Comparison of ENCODE assay signal across 8 cellular contexts in genomic region chr1:226626577-226626956, GRCh38.
DNase-seq lines count a peak whose midpoint lies in the region; ATAC-seq and TF ChIP-seq lines count a peak whose summit lies in the region.

No MANE protein-coding gene starts in this region.

- POLR2A ChIA-PET in CD8-positive, alpha-beta memory T cell (lab: Charles Lee), result no interaction called here
- POLR2A ChIA-PET in IMR-90 (lab: Charles Lee; ENCODE audit: unreplicated experiment), result no interaction called here

- no peaks in the 10 kb centered on the region for H3K27me3 ChIP-seq in CD8-positive, alpha-beta memory T cell (ENCODE audit: insufficient read depth, low read length, poor library complexity, severe bottlenecking)
- H3K27me3 ChIP-seq in IMR-90 (ENCODE audit: control insufficient read depth, insufficient read depth, low read length) (peaks cover 1% of the 10 kb centered on the region), right cardiac atrium (ENCODE audit: control insufficient read depth, insufficient read depth) (no peaks in the 10 kb centered on the region), skeletal muscle satellite cell (ENCODE audit: control insufficient read depth, insufficient read depth, low read length) (peaks cover 32% of the 10 kb centered on the region)

- intact Hi-C loops in IMR-90 (cut with micrococcal nuclease), result loop anchor here (2.0 to 5.0 kb wide), 3 partner anchors 79 to 811 kb away; partner anchors contain the start of gene STUM
- intact Hi-C loops in right cardiac atrium (cut with DNase I), result no loop called here

- H3K4me3 Mint-ChIP-seq in CD8-positive, alpha-beta memory T cell, result peak overlapping the region in 6 of 7 donors; percentile 63 to 80 (median 74)

- H4K91ac ChIP-seq in IMR-90 (ENCODE audit: insufficient read depth, low read depth, low read length), result no peak overlapping the region

- no peak overlapping the region for H2BK20ac ChIP-seq in IMR-90 (ENCODE audit: low read depth, low read length)

- DNase-seq in CD8-positive, alpha-beta memory T cell, result peak; percentile 65 to 84 (median 67)
- DNase-seq in IMR-90, result peak; percentile 59
- peak; percentile 67 for DNase-seq in T-helper 9 cell
- peak in 44 of 56 donors; percentile 19 to 80 (median 55) for DNase-seq in amygdala (lab: John Stamatoyannopoulos, UW)
- peak; percentile 77 to 89 (median 85) for DNase-seq in right cardiac atrium
- DNase-seq in NCI-H2196 treated with DMSO at 0.1 percent for 48 hours (lab: John Stamatoyannopoulos, UW; ENCODE audit: unreplicated experiment), result no peak

- TF ChIP-seq RAD21 in IMR-90 (IDR thresholded peaks at IDR 0.05; ENCODE audit: low read length), result peak; percentile 78

- peaks cover 3 to 25% (median 9%) of the 10 kb centered on the region in 3 donors for H3K36me3 Mint-ChIP-seq in CD8-positive, alpha-beta memory T cell

- H3K4me1 ChIP-seq in CD8-positive, alpha-beta memory T cell (ENCODE audit: insufficient read depth, low read length), result peaks cover 10% of the 10 kb centered on the region
- H3K4me1 ChIP-seq in IMR-90 (ENCODE audit: control insufficient read depth, insufficient read depth, low read length) (no peaks in the 10 kb centered on the region), right cardiac atrium (ENCODE audit: control insufficient read depth, insufficient read depth, low read length) (no peaks in the 10 kb centered on the region), skeletal muscle satellite cell (ENCODE audit: control insufficient read depth, insufficient read depth, low read length) (peaks cover 6% of the 10 kb centered on the region)

- H3K9ac ChIP-seq in IMR-90 (ENCODE audit: low read depth, low read length), result no peak overlapping the region
- H3K9ac ChIP-seq in skeletal muscle satellite cell (ENCODE audit: low read depth, low read length), result no peak overlapping the region

- no peak overlapping the region for H4K8ac ChIP-seq in IMR-90 (ENCODE audit: low read depth in 2 of 2, low read length in 2 of 2)

- no peak overlapping the region for H3K18ac ChIP-seq in IMR-90 (ENCODE audit: low read depth, low read length)

- H3K27ac ChIP-seq in CD8-positive, alpha-beta memory T cell (ENCODE audit: low read depth, low read length), result no peak overlapping the region
- H3K27ac ChIP-seq in IMR-90 (ENCODE audit: insufficient read depth, low read length) (no peak overlapping the region), right cardiac atrium (ENCODE audit: low read length) (no peak overlapping the region)

- H2BK120ac ChIP-seq in IMR-90 (ENCODE audit: low read depth, low read length), result no peak overlapping the region

- BruUV-seq in IMR-90 (replicated peaks; lab: Mats Ljungman, UMichigan), result no TSS peak

- peak overlapping the region; percentile 68 for H2AFZ ChIP-seq in IMR-90 (replicated peaks; ENCODE audit: low read length, poor library complexity)

- H3K9me3 Mint-ChIP-seq in CD8-positive, alpha-beta memory T cell, result no peaks in the 10 kb centered on the region

- no peaks in the 10 kb centered on the region for H3K9me3 ChIP-seq in CD8-positive, alpha-beta memory T cell (ENCODE audit: low read length)
- H3K9me3 ChIP-seq in IMR-90 (ENCODE audit: control insufficient read depth, insufficient read depth, low read length) (peaks cover 2% of the 10 kb centered on the region; the same call in 1 of the 2 replicates), right cardiac atrium (ENCODE audit: control insufficient read depth, low read length) (no peaks in the 10 kb centered on the region), skeletal muscle satellite cell (replicated peaks; ENCODE audit: low read length) (peaks cover 5% of the 10 kb centered on the region)

- H3K4me2 ChIP-seq in IMR-90 (ENCODE audit: low read depth, low read length), result peak overlapping the region; percentile 45
- H3K4me2 ChIP-seq in skeletal muscle satellite cell (ENCODE audit: low read length), result peak overlapping the region; percentile 66

- peak overlapping the region; percentile 10 for H2AK9ac ChIP-seq in IMR-90 (replicated peaks; ENCODE audit: low read depth, low read length, poor library complexity)

- in situ Hi-C loops in IMR-90 (cut with MboI; ENCODE audit: low sequenced_read_pairs), result no loop called here

- ATAC-seq in GM19467 (IDR thresholded peaks at IDR 0.05; ENCODE audit: unreplicated experiment), result peak; percentile 85
- ATAC-seq in IMR-90 (ENCODE audit: low read depth), result peak; percentile 98
- peak; percentile 79 to 86 for ATAC-seq in right cardiac atrium

- dilution Hi-C loops in IMR-90 (cut with HindIII; ENCODE audit: low sequenced_read_pairs, unreplicated experiment), result no loop called here

- H3K27me3 Mint-ChIP-seq in CD8-positive, alpha-beta memory T cell, result peaks cover 0 to 7% of the 10 kb centered on the region in 2 donors

- no peaks in the 10 kb centered on the region for H3K79me1 ChIP-seq in IMR-90 (ENCODE audit: low read depth in 1 of 2, low read length in 2 of 2)

- H3K23ac ChIP-seq in IMR-90 (ENCODE audit: low read depth, low read length), result no peak overlapping the region

- H3K4me1 Mint-ChIP-seq in CD8-positive, alpha-beta memory T cell, result peaks cover 12 to 20% (median 19%) of the 10 kb centered on the region in 3 donors

- H3K36me3 ChIP-seq in CD8-positive, alpha-beta memory T cell (ENCODE audit: insufficient read depth, low read length), result no peaks in the 10 kb centered on the region
- H3K36me3 ChIP-seq in IMR-90 (ENCODE audit: control insufficient read depth, insufficient read depth, low read length) (no peaks in the 10 kb centered on the region), skeletal muscle satellite cell (ENCODE audit: insufficient read depth, low read length) (no peaks in the 10 kb centered on the region)

- H4K5ac ChIP-seq in IMR-90 (ENCODE audit: low read depth, low read length), result no peak overlapping the region

- CTCF ChIA-PET in CD8-positive, alpha-beta memory T cell (lab: Charles Lee), result interaction anchor here (0.7 to 4.9 kb wide), 28 partner anchors 9 to 330 kb away, joined by 3 to 47 read pairs (median 4); partner anchors contain the start of gene PARP1
- CTCF ChIA-PET in IMR-90 (lab: Yijun Ruan, JAX), result interaction anchor here (0.6 to 1.3 kb wide), 13 partner anchors 13 to 442 kb away, joined by 3 to 8 read pairs (median 4); partner anchors contain the start of gene ITPKB

- no peaks in the 10 kb centered on the region for H3K9me1 ChIP-seq in IMR-90 (ENCODE audit: insufficient read depth, low read length)

- peak overlapping the region in 6 of 8 donors; percentile 11 to 72 (median 16) for H3K27ac Mint-ChIP-seq in CD8-positive, alpha-beta memory T cell

- no peak overlapping the region for H3K4ac ChIP-seq in IMR-90 (ENCODE audit: low read depth, low read length)

- TF ChIP-seq CTCF in IMR-90 (conservative IDR thresholded peaks at IDR 0.05; ENCODE audit: low read depth, low read length), result peak; percentile 89

- 0% methylated on average over 1 of the region's 11 CpGs; no CpG with 5 or more reads in 1 of the 2 experiments for WGBS in IMR-90 (ENCODE audit: extremely low coverage in 2 of 2, insufficient read length in 1 of 2), 2 experiments
- 5% methylated on average over 11 of the region's 11 CpGs for WGBS in right cardiac atrium

- H2BK5ac ChIP-seq in IMR-90 (ENCODE audit: low read depth, low read length, poor library complexity, severe bottlenecking), result no peak overlapping the region

- H3K4me3 ChIP-seq in CD8-positive, alpha-beta memory T cell (ENCODE audit: low read length), result peak overlapping the region; percentile 45
- no peak overlapping the region for H3K4me3 ChIP-seq in IMR-90 (ENCODE audit: insufficient read depth, low read depth, low read length)
- H3K4me3 ChIP-seq in right cardiac atrium (ENCODE audit: low read length), result no peak overlapping the region
- no peak overlapping the region for H3K4me3 ChIP-seq in skeletal muscle satellite cell (ENCODE audit: low read length)

- H3K56ac ChIP-seq in IMR-90 (ENCODE audit: extremely low read depth, insufficient read depth, low read length), result no peak overlapping the region

- no peak for TF ChIP-seq POLR2A in IMR-90 (IDR thresholded peaks at IDR 0.05; ENCODE audit: low read depth, low read length)

- no peak overlapping the region for H3K14ac ChIP-seq in IMR-90 (replicated peaks; ENCODE audit: low read depth, low read length)

- no peak overlapping the region for H2BK15ac ChIP-seq in IMR-90 (ENCODE audit: low read depth, low read length)

- H4K20me1 ChIP-seq in IMR-90 (ENCODE audit: insufficient read depth, low read length), result no peaks in the 10 kb centered on the region

- H2AK5ac ChIP-seq in IMR-90 (ENCODE audit: low read depth, low read length), result no peak overlapping the region

TF ChIP-seq in IMR-90, 13 proteins besides CTCF, POLR2A, EP300 and RAD21 (continues in another document):
- peak; percentile 76 for TF ChIP-seq SMC3 (IDR thresholded peaks at IDR 0.05; ENCODE audit: low read depth, low read length)
- TF ChIP-seq BHLHE40 (IDR thresholded peaks at IDR 0.05; ENCODE audit: low read depth, low read length), result peak; percentile 97
- peak; percentile 89 for TF ChIP-seq MXI1 (IDR thresholded peaks at IDR 0.05; ENCODE audit: borderline replicate concordance, low read depth, low read length)
- TF ChIP-seq ELK1 (IDR thresholded peaks at IDR 0.05; ENCODE audit: borderline replicate concordance, low read depth, low read length), result no peak
- TF ChIP-seq RFX5 (IDR thresholded peaks at IDR 0.05; ENCODE audit: low read depth, low read length), result no peak
- TF ChIP-seq CEBPB (IDR thresholded peaks at IDR 0.05; ENCODE audit: low read depth, low read length), result no peak
- no peak for TF ChIP-seq CHD1 (IDR thresholded peaks at IDR 0.05; ENCODE audit: low read depth, low read length)
- peak; percentile 88 for TF ChIP-seq USF2 (IDR thresholded peaks at IDR 0.05; ENCODE audit: low read depth, low read length)
- no peak for TF ChIP-seq MAZ (IDR thresholded peaks at IDR 0.05; ENCODE audit: borderline replicate concordance, low read depth, low read length)
- no peak for TF ChIP-seq FOS (IDR thresholded peaks at IDR 0.05; ENCODE audit: low read depth, low read length)
- no peak for TF ChIP-seq RCOR1 (IDR thresholded peaks at IDR 0.05; ENCODE audit: insufficient replicate concordance, low read length)
